In genomic region chr17:50055426-50056216, GRCh38 we compare ENCODE assay signal across 8 cellular contexts. TPM values are rescaled to one million over a fixed set of nuclear protein-coding genes. Genes with fewer than 3 reads are reported as not detected.
DNase-seq lines count a peak whose midpoint lies in the region; ATAC-seq, FAIRE-seq and TF ChIP-seq lines count a peak whose summit lies in the region.

Gene ITGA3 (plus strand): TSS chr17:50056110. CDS start chr17:50056440, 330 bp downstream.

- peak; percentile 52 for ATAC-seq in GM21723 (IDR thresholded peaks at IDR 0.05; ENCODE audit: unreplicated experiment)
- peak; percentile 64 for ATAC-seq in activated B cell treated with CpG ODN at 0.5 μM for 24 hours (ENCODE audit: low read depth)
- no peak for ATAC-seq in GM18517 (IDR thresholded peaks at IDR 0.05; ENCODE audit: unreplicated experiment)

- peaks cover 9 to 15% of the 10 kb centered on the region in 2 donors for H3K4me1 ChIP-seq in small intestine (ENCODE audit: control insufficient read depth in 2 of 2, insufficient read depth in 1 of 2, low read depth in 1 of 2, low read length in 1 of 2)

- H3K27me3 Mint-ChIP-seq in activated B cell treated with CpG ODN at 0.5 μM for 24 hours: peaks cover 21% of the 10 kb centered on the region
- peaks cover 4 to 16% (median 11%) of the 10 kb centered on the region in 3 donors for H3K27me3 Mint-ChIP-seq in immature natural killer cell (ENCODE audit: low read depth in 3 of 3)

- H3K4me3 Mint-ChIP-seq in activated B cell treated with CpG ODN at 0.5 μM for 24 hours (peak within 1 kb of the TSS; percentile 91), immature natural killer cell (peak within 1 kb of the TSS; percentile 82 to 87 (median 85))

- DNase-seq in C1 segment of cervical spinal cord (lab: John Stamatoyannopoulos, UW) (peak in 10 of 14 donors; percentile 14 to 75 (median 45)), NCI-H187 (lab: John Stamatoyannopoulos, UW) (peak; percentile 89 to 91), activated B cell treated with CpG ODN at 0.5 μM for 24 hours (peak; percentile 38), caudate nucleus (lab: John Stamatoyannopoulos, UW) (peak in 53 of 61 donors; percentile 10 to 93 (median 69)), immature natural killer cell (peak; percentile 5 to 14 (median 10)), small intestine (peak; percentile 84)

- H3K27ac ChIP-seq in caudate nucleus (ENCODE audit: low read depth, low read length) (peak within 1 kb of the TSS; percentile 27), small intestine (ENCODE audit: low read depth in 1 of 2, low read length in 1 of 2) (peak within 1 kb of the TSS; percentile 93 to 99)

- no peaks in the 10 kb centered on the region for H3K36me3 ChIP-seq in small intestine (ENCODE audit: control insufficient read depth in 2 of 2, insufficient read depth in 2 of 2, low read length in 2 of 2)

- peak within 1 kb of the TSS; percentile 59 for H3K27ac Mint-ChIP-seq in activated B cell treated with CpG ODN at 0.5 μM for 24 hours
- no peak within 1 kb of the TSS for H3K27ac Mint-ChIP-seq in immature natural killer cell

- 0 to 1% (median 0%) methylated on average over 50 to 65 of the region's 65 CpGs for WGBS in small intestine, 3 donors

- H3K27me3 ChIP-seq in small intestine (ENCODE audit: control insufficient read depth in 2 of 2, insufficient read depth in 2 of 2, low read length in 2 of 2): no peaks in the 10 kb centered on the region

- H3K36me3 Mint-ChIP-seq in activated B cell treated with CpG ODN at 0.5 μM for 24 hours (ENCODE audit: low read depth) (no peaks in the 10 kb centered on the region), immature natural killer cell (no peaks in the 10 kb centered on the region)

- intact Hi-C loops in activated B cell treated with CpG ODN at 0.5 μM for 24 hours (cut with micrococcal nuclease): loop anchor here (1.0 to 2.0 kb wide), 3 partner anchors 28 to 39 kb away; partner anchors contain the start of gene PDK2

- no peaks in the 10 kb centered on the region for H3K9me3 Mint-ChIP-seq in activated B cell treated with CpG ODN at 0.5 μM for 24 hours
- H3K9me3 Mint-ChIP-seq in immature natural killer cell: no peaks in the 10 kb centered on the region

- peaks cover 29% of the 10 kb centered on the region for H3K4me1 Mint-ChIP-seq in activated B cell treated with CpG ODN at 0.5 μM for 24 hours
- peaks cover 18 to 24% of the 10 kb centered on the region in 2 donors for H3K4me1 Mint-ChIP-seq in immature natural killer cell

- CTCF ChIA-PET in activated B cell treated with CpG ODN at 0.5 μM for 24 hours (lab: Charles Lee): interaction anchor here (1.3 to 1.9 kb wide), 5 partner anchors 28 to 59 kb away, joined by 3 to 11 read pairs (median 5); no protein-coding TSS in a partner anchor

- H3K9me3 ChIP-seq in small intestine (ENCODE audit: control insufficient read depth, low read depth): no peaks in the 10 kb centered on the region

- TF ChIP-seq CTCF in activated B cell treated with CpG ODN at 0.5 μM for 24 hours (IDR thresholded peaks at IDR 0.05): no peak

- H3K4me3 ChIP-seq in small intestine (ENCODE audit: low read depth in 1 of 2, low read length in 2 of 2): peak within 1 kb of the TSS; percentile 45 to 97

- FAIRE-seq in small intestine (lab: Jason Lieb, UNC): no peak

- POLR2A ChIA-PET in activated B cell treated with CpG ODN at 0.5 μM for 24 hours (lab: Charles Lee): interaction anchor here (0.5 to 1.8 kb wide), 3 partner anchors 39 to 719 kb away, joined by 3 to 5 read pairs (median 4); no protein-coding TSS in a partner anchor

RNA-seq across cellular contexts. Expression of gene ITGA3, which starts in this region (rescaled TPM):
- total RNA-seq in activated B cell treated with CpG ODN at 0.5 μM for 24 hours: 7.7 and 9.8 TPM in 2 replicates
- polyA plus RNA-seq in immature natural killer cell (1 to 10 TPM in 1 of 3 donors, under 1 TPM in 1, not detected in 1; 0.54 to 1.1 TPM), small intestine (10 to 100 TPM; 53.5 to 96.4 (median 75.7) TPM)

Comparison
In these comparisons a context has a peak if more than half of its experiments do, and no peak if none do; other contexts are left out.
1. RNA of gene ITGA3 (polyA plus RNA-seq): 53.5 to 96.4 TPM in small intestine; 0.54 to 1.1 TPM in immature natural killer cell; every median in the first group is over 10 times any median in the second.
2. DNase-seq: peak in every context shown above with its lines; median percentile 90 in NCI-H187; 84 in small intestine; 69 in caudate nucleus; 45 in C1 segment of cervical spinal cord; 38 in activated B cell treated with CpG ODN at 0.5 μM for 24 hours; 10 in immature natural killer cell.